3 cellular contexts compared by ENCODE assay signal in the genomic region with DNA sequence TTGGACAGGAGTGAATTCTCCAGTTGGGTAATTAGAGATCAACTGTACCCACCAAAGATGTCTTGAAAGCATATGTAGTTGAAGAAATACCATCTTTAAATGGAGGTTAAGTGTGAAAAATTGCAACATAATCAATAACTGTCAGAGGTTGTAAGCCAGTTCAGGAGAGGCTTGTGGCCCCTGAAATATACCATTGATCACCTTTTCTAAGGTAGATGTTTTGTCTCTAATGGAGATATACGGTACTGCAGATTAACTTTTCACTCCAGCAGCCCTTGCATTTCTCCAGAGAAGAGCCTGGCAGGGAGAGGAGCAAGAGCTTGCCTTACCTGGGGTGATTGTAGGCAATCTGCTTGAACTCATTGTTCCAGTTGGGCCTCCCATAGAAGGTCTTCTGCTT.
TF ChIP-seq lines count a peak whose summit lies in the region.

No MANE protein-coding gene starts in this region.

TF ChIP-seq in A549, 52 proteins besides CTCF, POLR2A, EP300 and RAD21:
- TF ChIP-seq HOXB13 (CRISPR knock-in tag; IDR thresholded peaks at IDR 0.05; ENCODE audit: low read depth): no peak
- TF ChIP-seq HOXA7 (CRISPR knock-in tag; IDR thresholded peaks at IDR 0.05): no peak
- peak; percentile 33 for TF ChIP-seq MAFK (IDR thresholded peaks at IDR 0.05; ENCODE audit: partially characterized antibody)

TF ChIP-seq in HCT116, 20 proteins besides CTCF, POLR2A, EP300 and RAD21:
- TF ChIP-seq EZH2phosphoT487 (IDR thresholded peaks at IDR 0.05; ENCODE audit: borderline replicate concordance): no peak
- TF ChIP-seq, protein P1, sequence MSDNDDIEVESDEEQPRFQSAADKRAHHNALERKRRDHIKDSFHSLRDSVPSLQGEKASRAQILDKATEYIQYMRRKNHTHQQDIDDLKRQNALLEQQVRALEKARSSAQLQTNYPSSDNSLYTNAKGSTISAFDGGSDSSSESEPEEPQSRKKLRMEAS (IDR thresholded peaks at IDR 0.05): no peak
- TF ChIP-seq ZNF274 (IDR thresholded peaks at IDR 0.05; ENCODE audit: low read depth, low read length): no peak
- TF ChIP-seq, protein P2, sequence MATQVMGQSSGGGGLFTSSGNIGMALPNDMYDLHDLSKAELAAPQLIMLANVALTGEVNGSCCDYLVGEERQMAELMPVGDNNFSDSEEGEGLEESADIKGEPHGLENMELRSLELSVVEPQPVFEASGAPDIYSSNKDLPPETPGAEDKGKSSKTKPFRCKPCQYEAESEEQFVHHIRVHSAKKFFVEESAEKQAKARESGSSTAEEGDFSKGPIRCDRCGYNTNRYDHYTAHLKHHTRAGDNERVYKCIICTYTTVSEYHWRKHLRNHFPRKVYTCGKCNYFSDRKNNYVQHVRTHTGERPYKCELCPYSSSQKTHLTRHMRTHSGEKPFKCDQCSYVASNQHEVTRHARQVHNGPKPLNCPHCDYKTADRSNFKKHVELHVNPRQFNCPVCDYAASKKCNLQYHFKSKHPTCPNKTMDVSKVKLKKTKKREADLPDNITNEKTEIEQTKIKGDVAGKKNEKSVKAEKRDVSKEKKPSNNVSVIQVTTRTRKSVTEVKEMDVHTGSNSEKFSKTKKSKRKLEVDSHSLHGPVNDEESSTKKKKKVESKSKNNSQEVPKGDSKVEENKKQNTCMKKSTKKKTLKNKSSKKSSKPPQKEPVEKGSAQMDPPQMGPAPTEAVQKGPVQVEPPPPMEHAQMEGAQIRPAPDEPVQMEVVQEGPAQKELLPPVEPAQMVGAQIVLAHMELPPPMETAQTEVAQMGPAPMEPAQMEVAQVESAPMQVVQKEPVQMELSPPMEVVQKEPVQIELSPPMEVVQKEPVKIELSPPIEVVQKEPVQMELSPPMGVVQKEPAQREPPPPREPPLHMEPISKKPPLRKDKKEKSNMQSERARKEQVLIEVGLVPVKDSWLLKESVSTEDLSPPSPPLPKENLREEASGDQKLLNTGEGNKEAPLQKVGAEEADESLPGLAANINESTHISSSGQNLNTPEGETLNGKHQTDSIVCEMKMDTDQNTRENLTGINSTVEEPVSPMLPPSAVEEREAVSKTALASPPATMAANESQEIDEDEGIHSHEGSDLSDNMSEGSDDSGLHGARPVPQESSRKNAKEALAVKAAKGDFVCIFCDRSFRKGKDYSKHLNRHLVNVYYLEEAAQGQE (IDR thresholded peaks at IDR 0.05; ENCODE audit: low read depth): no peak
- TF ChIP-seq FOSL1 (IDR thresholded peaks at IDR 0.05; ENCODE audit: low read depth): no peak
- TF ChIP-seq, protein P3, sequence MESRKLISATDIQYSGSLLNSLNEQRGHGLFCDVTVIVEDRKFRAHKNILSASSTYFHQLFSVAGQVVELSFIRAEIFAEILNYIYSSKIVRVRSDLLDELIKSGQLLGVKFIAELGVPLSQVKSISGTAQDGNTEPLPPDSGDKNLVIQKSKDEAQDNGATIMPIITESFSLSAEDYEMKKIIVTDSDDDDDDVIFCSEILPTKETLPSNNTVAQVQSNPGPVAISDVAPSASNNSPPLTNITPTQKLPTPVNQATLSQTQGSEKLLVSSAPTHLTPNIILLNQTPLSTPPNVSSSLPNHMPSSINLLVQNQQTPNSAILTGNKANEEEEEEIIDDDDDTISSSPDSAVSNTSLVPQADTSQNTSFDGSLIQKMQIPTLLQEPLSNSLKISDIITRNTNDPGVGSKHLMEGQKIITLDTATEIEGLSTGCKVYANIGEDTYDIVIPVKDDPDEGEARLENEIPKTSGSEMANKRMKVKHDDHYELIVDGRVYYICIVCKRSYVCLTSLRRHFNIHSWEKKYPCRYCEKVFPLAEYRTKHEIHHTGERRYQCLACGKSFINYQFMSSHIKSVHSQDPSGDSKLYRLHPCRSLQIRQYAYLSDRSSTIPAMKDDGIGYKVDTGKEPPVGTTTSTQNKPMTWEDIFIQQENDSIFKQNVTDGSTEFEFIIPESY (IDR thresholded peaks at IDR 0.05; ENCODE audit: extremely low read depth, insufficient replicate concordance, low read length): no peak
- TF ChIP-seq SP1 (IDR thresholded peaks at IDR 0.05; ENCODE audit: low read depth): no peak
- no peak for TF ChIP-seq JUND (IDR thresholded peaks at IDR 0.05)
- TF ChIP-seq EGR1 (IDR thresholded peaks at IDR 0.05; ENCODE audit: low read depth): no peak
- no peak for TF ChIP-seq TCF7L2 (IDR thresholded peaks at IDR 0.05; ENCODE audit: borderline replicate concordance, extremely low read depth, insufficient read depth, insufficient read length)
- no peak for TF ChIP-seq ELF1 (IDR thresholded peaks at IDR 0.05; ENCODE audit: borderline replicate concordance, low read depth)
- TF ChIP-seq YY1 (IDR thresholded peaks at IDR 0.05; ENCODE audit: extremely low read depth, insufficient replicate concordance, low read depth, low read length): no peak
- no peak for TF ChIP-seq POLR2AphosphoS5 (IDR thresholded peaks at IDR 0.05; ENCODE audit: low read depth, low read length)
- no peak for TF ChIP-seq CBX3 (IDR thresholded peaks at IDR 0.05; ENCODE audit: low read depth)
- TF ChIP-seq, protein P4, sequence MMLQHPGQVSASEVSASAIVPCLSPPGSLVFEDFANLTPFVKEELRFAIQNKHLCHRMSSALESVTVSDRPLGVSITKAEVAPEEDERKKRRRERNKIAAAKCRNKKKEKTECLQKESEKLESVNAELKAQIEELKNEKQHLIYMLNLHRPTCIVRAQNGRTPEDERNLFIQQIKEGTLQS (IDR thresholded peaks at IDR 0.05): no peak
- no peak for TF ChIP-seq ZFX (IDR thresholded peaks at IDR 0.05)
- TF ChIP-seq CEBPB (IDR thresholded peaks at IDR 0.05; ENCODE audit: low read depth): no peak
- TF ChIP-seq EZH2 (IDR thresholded peaks at IDR 0.05): no peak

TF ChIP-seq in K562, 482 proteins besides CTCF, POLR2A, EP300 and RAD21:
- TF ChIP-seq ZNF316 (IDR thresholded peaks at IDR 0.05): peak; percentile 35; the same call in 1 of the 2 replicates
- TF ChIP-seq MAFG (tag; conservative IDR thresholded peaks at IDR 0.05): no peak
TF ChIP-seq in K562: peak in this region for 1.
